ENCODE assay signal across 8 cellular contexts in genomic region chr15:69305204-69305931, GRCh38. TPM values are rescaled to one million over a fixed set of nuclear protein-coding genes. Genes with fewer than 3 reads are reported as not detected.
DNase-seq lines count a peak whose midpoint lies in the region; ATAC-seq, FAIRE-seq and TF ChIP-seq lines count a peak whose summit lies in the region.

No MANE protein-coding gene starts in this region.

- 0 out of 2 replicates have a peak overlapping the region, but pooled peaks have one; percentile 43 for H2BK12ac ChIP-seq in H1 (ENCODE audit: low read depth, low read length)

- POLR2A ChIA-PET in H1 (lab: Charles Lee; ENCODE audit: partially characterized antibody): no interaction called here

- H4K91ac ChIP-seq in H1 (replicated peaks; ENCODE audit: insufficient read length, low read length): no peak overlapping the region

- H3K9me3 ChIP-seq in H1 (ENCODE audit: insufficient read depth in 2 of 2, low read depth in 1 of 2, low read length in 1 of 2): no peaks in the 10 kb centered on the region
- H3K9me3 ChIP-seq in ascending aorta: no peaks in the 10 kb centered on the region

- DNase-seq in Caki2 (ENCODE audit: low read depth): peak; percentile 99
- DNase-seq in NCI-H226: peak; percentile 99
- peak in 1 of 2 experiments; percentile 21 for DNase-seq in H1 (ENCODE audit: low read depth in 1 of 2, low spot score in 2 of 2)
- peak; percentile 94 for DNase-seq in myocyte (ENCODE audit: low read depth)
- no peak for DNase-seq in dorsolateral prefrontal cortex
- no peak for DNase-seq in GM12892 (ENCODE audit: insufficient read length)
- no peak for DNase-seq in ascending aorta (ENCODE audit: low spot score in 2 of 2)

- H3K14ac ChIP-seq in H1 (ENCODE audit: insufficient read length): no peak overlapping the region

- FAIRE-seq in H1 (lab: Jason Lieb, UNC): no peak
- no peak for FAIRE-seq in GM12892 (lab: Jason Lieb, UNC)

- no peaks in the 10 kb centered on the region; a peak in 4 of 8 replicates for H3K36me3 ChIP-seq in H1 (ENCODE audit: control insufficient read depth in 2 of 4, insufficient read depth in 4 of 4, low read length in 3 of 4)
- H3K36me3 ChIP-seq in ascending aorta: no peaks in the 10 kb centered on the region

- ATAC-seq in GM18498 (IDR thresholded peaks at IDR 0.05; ENCODE audit: unreplicated experiment): no peak

- no peak overlapping the region for H2AK5ac ChIP-seq in H1 (ENCODE audit: low read depth, low read length)

- H3K9ac ChIP-seq in H1 (replicated peaks in 1 of 4; ENCODE audit: extremely low read depth in 1 of 4, low read depth in 3 of 4, low read length in 3 of 4): no peak overlapping the region

- H3K27ac ChIP-seq in H1 (ENCODE audit: low read depth, low read length) (no peak overlapping the region), dorsolateral prefrontal cortex (no peak overlapping the region), ascending aorta (no peak overlapping the region)

- H3K4me1 ChIP-seq in H1 (replicated peaks in 1 of 4; ENCODE audit: control insufficient read depth in 3 of 4, insufficient read depth in 4 of 4, low read length in 3 of 4) (peaks cover 0 to 9% (median 4%) of the 10 kb centered on the region in 4 experiments), ascending aorta (no peaks in the 10 kb centered on the region)

- H3K56ac ChIP-seq in H1 (replicated peaks; ENCODE audit: insufficient read length, low read depth, low read length): no peak overlapping the region

- H3K79me2 ChIP-seq in H1 (ENCODE audit: control insufficient read depth in 1 of 2, insufficient read depth in 2 of 2, low read length in 2 of 2): no peaks in the 10 kb centered on the region; a peak in 1 of 4 replicates

- no peak overlapping the region for H3K4ac ChIP-seq in H1 (replicated peaks; ENCODE audit: insufficient read length, low read depth, low read length)

- no peak overlapping the region for H3K18ac ChIP-seq in H1 (ENCODE audit: extremely low read depth, low read length)

- peaks cover 2% of the 10 kb centered on the region; the same call in 1 of the 2 replicates for H3K23me2 ChIP-seq in H1 (ENCODE audit: low read depth, low read length)

- in situ Hi-C loops in Caki2 (cut with HindIII; ENCODE audit: low pct_unique_long_range_greater_than_20kb, low sequenced_read_pairs): no loop called here

- CTCF ChIA-PET in H1 (lab: Charles Lee; ENCODE audit: partially characterized antibody): interaction anchor here (0.9 to 4.2 kb wide), 4 partner anchors 11 to 103 kb away, joined by 3 to 26 read pairs (median 14); no protein-coding TSS in a partner anchor

- intact Hi-C loops in dorsolateral prefrontal cortex (cut with DNase I) (no loop called here), ascending aorta (cut with DNase I) (no loop called here)

- H3K27me3 ChIP-seq in H1 (replicated peaks in 1 of 4; ENCODE audit: control insufficient read depth in 3 of 4, extremely low read depth in 1 of 4, insufficient read depth in 3 of 4, low read length in 3 of 4) (peaks cover 0 to 3% (median 1%) of the 10 kb centered on the region in 4 experiments; a peak in 2 of 7 replicates), dorsolateral prefrontal cortex (peaks cover 0 to 34% (median 5%) of the 10 kb centered on the region in 45 donors), ascending aorta (peaks cover under 1% of the 10 kb centered on the region)

- 0 out of 2 replicates have a peak overlapping the region, but pooled peaks have one; percentile 52 for H2BK5ac ChIP-seq in H1 (ENCODE audit: low read depth, low read length)

- H3K23ac ChIP-seq in H1 (ENCODE audit: insufficient read length): no peak overlapping the region

- peaks cover 5% of the 10 kb centered on the region for H3K79me1 ChIP-seq in H1 (ENCODE audit: low read depth, low read length)

- TF ChIP-seq POLR2A in H1 (IDR thresholded peaks at IDR 0.05; ENCODE audit: control extremely low read depth in 1 of 2, low read depth in 2 of 2, low read length in 2 of 2) (no peak), GM12892 (IDR thresholded peaks at IDR 0.05; ENCODE audit: low read depth, low read length) (no peak)

- TF ChIP-seq CTCF in H1 (IDR thresholded peaks at IDR 0.05; ENCODE audit: control extremely low read depth in 1 of 3, insufficient read depth in 1 of 3, low read depth in 1 of 3, low read length in 3 of 3): no peak
- no peak for TF ChIP-seq CTCF in dorsolateral prefrontal cortex (IDR thresholded peaks at IDR 0.05 in 54 of 56, conservative IDR thresholded peaks at IDR 0.05 in 2 of 56; ENCODE audit: low read depth in 1 of 56, partially characterized antibody in 56 of 56)
- TF ChIP-seq CTCF in ascending aorta (IDR thresholded peaks at IDR 0.05): no peak

- no peaks in the 10 kb centered on the region for H4K20me1 ChIP-seq in H1 (replicated peaks in 1 of 2; ENCODE audit: control insufficient read depth in 1 of 2, insufficient read depth in 2 of 2, low read length in 2 of 2)

- TF ChIP-seq EP300 in H1 (IDR thresholded peaks at IDR 0.05; ENCODE audit: borderline replicate concordance in 1 of 2, low read depth in 2 of 2, low read length in 2 of 2): no peak

- no peak overlapping the region for H2BK15ac ChIP-seq in H1 (ENCODE audit: low read length)

- H3K4me3 ChIP-seq in H1 (ENCODE audit: extremely low read depth in 1 of 4, insufficient read depth in 2 of 4, low read depth in 3 of 4, low read length in 4 of 4) (no peak overlapping the region), dorsolateral prefrontal cortex (no peak overlapping the region), ascending aorta (no peak overlapping the region)

- H2BK120ac ChIP-seq in H1 (replicated peaks; ENCODE audit: low read depth, low read length): no peak overlapping the region

- 84% methylated on average over 15 of the region's 20 CpGs; no CpG with 5 or more reads in 1 of the 2 experiments for WGBS in H1 (ENCODE audit: extremely low coverage in 1 of 2, insufficient coverage in 1 of 2, insufficient read length in 1 of 2, insufficient replicate concordance in 2 of 2, low coverage in 1 of 2, low lambda C conversion rate in 2 of 2, missing lambda C conversion rate in 1 of 2), 2 experiments

- no peak overlapping the region for H2AFZ ChIP-seq in H1 (ENCODE audit: low read length)

- TF ChIP-seq RAD21 in H1 (IDR thresholded peaks at IDR 0.05 in 1 of 2, conservative IDR thresholded peaks at IDR 0.05 in 1 of 2; ENCODE audit: low read depth in 2 of 2, low read length in 2 of 2): no peak

- H4K8ac ChIP-seq in H1 (ENCODE audit: extremely low read depth, insufficient read depth, low read length): no peak overlapping the region

- no peak overlapping the region for H3K4me2 ChIP-seq in H1 (ENCODE audit: insufficient read depth in 1 of 2, low read depth in 2 of 2, low read length in 2 of 2)

- H4K5ac ChIP-seq in H1 (ENCODE audit: insufficient read length, low read depth, low read length): no peak overlapping the region

- no peak overlapping the region for H2BK20ac ChIP-seq in H1 (ENCODE audit: low read length)

TF ChIP-seq in H1, 55 proteins besides CTCF, POLR2A, EP300 and RAD21:
- TF ChIP-seq EZH2 (IDR thresholded peaks at IDR 0.05; ENCODE audit: low read depth, low read length, severe bottlenecking): no peak

RNA-seq across cellular contexts. Expression of gene PAQR5, which starts 6.7 kb away (rescaled TPM):
- 48.3 and 50.0 TPM in 2 replicates for total RNA-seq in Caki2 (2014; rRNA removed; shearing (Covaris generic); ENCODE audit: low replicate concordance)
- total RNA-seq in H1 (2021; fragmentation: NEBNext Ultra II Directional; extraction: Animal tissue kit (Norgen Biotek cat#: 25700)): 7.8 and 8.7 TPM in 2 replicates
- polyA plus RNA-seq in H1 (2011; rRNA removed): 15.8 and 18.1 TPM in 2 replicates
- polyA plus RNA-seq in H1 (2011; cell fraction: cytosol; rRNA removed): 10.0 TPM
- polyA plus RNA-seq in H1 (2011; cell fraction: nucleus; rRNA removed): 17.0 TPM
- polyA plus RNA-seq in H1 (2012, experiment 1 of 2): 5.8 to 8.4 TPM (median 7.3 TPM) in 4 replicates
- polyA plus RNA-seq in H1 (2012, experiment 2 of 2): 4.3 TPM
- polyA plus RNA-seq in H1 (2013, experiment 1 of 2): 9.2 TPM
- 9.5 TPM for polyA plus RNA-seq in H1 (2013, experiment 2 of 2)
- polyA minus RNA-seq in H1 (2011; rRNA and poly(A)+ RNA removed): 64.9 and 76.4 TPM in 2 replicates
- polyA minus RNA-seq in H1 (2011; cell fraction: cytosol; rRNA and poly(A)+ RNA removed): 8.6 TPM
- polyA minus RNA-seq in H1 (2011; cell fraction: nucleus; rRNA and poly(A)+ RNA removed): 15.0 TPM
- total RNA-seq in myocyte (8.5 and 9.4 TPM in 2 replicates), dorsolateral prefrontal cortex (1 to 10 TPM in 116 of 120 experiments, under 1 TPM in 4; 0.63 to 9.3 (median 2.5) TPM), ascending aorta (1.1 TPM)
- 10.5 TPM for polyA plus RNA-seq in myocyte (2012)
- polyA plus RNA-seq in GM12892 (2012; ENCODE audit: missing spikeins): not detected

Comparison
In these comparisons a context has a peak if more than half of its experiments do, and no peak if none do; other contexts are left out.
1. DNase-seq: peak in Caki2 (single experiment), NCI-H226 (single experiment) and myocyte (single experiment); none in dorsolateral prefrontal cortex (0 of 10), GM12892 (single experiment) and ascending aorta (0 of 2).